In the genomic region with DNA sequence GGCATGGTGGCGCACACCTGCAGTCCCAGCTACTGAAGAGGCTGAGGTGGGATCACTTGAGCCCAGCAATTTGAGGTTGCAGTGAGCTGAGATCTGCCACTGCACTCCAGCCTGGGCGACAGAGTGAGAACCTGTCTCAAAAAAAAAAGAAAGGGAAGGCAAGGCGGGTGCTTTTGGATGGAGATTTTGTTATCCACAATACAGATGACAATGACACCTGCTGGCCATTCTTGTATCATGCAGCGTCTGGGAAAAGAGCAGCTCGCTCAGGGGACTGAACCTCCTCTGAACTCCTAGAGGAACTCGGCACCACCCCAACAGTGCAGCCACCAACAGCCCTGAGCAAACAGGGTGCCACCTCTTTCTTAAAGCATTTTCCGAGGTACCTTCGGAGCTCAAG, we compare ENCODE assay signal across 1 cellular context.
TF ChIP-seq lines count a peak whose summit lies in the region.

No MANE protein-coding gene starts in this region.

TF ChIP-seq in endothelial cell of umbilical vein, 7 proteins besides CTCF, POLR2A, EP300 and RAD21:
- TF ChIP-seq GATA2 (IDR thresholded peaks at IDR 0.05; ENCODE audit: insufficient read depth, insufficient read length, low read depth, low read length), result no peak
- TF ChIP-seq JUN (IDR thresholded peaks at IDR 0.05; ENCODE audit: borderline replicate concordance, insufficient read depth, insufficient read length, low read depth), result no peak
- TF ChIP-seq MYC (IDR thresholded peaks at IDR 0.05; ENCODE audit: low read depth, low read length), result no peak
- TF ChIP-seq POLR2AphosphoS5 (IDR thresholded peaks at IDR 0.05; ENCODE audit: insufficient read depth, low read depth, low read length), result no peak
- TF ChIP-seq EZH2 (IDR thresholded peaks at IDR 0.05; ENCODE audit: borderline replicate concordance, low read depth, low read length, severe bottlenecking), result no peak
- TF ChIP-seq MAX (IDR thresholded peaks at IDR 0.05; ENCODE audit: insufficient read depth, insufficient read length), result no peak
- TF ChIP-seq FOS (IDR thresholded peaks at IDR 0.05; ENCODE audit: borderline replicate concordance, insufficient read depth, low read length), result no peak
